In genomic region chr14:91872011-91872476, GRCh38 we compare ENCODE assay signal across 8 cellular contexts.
DNase-seq lines count a peak whose midpoint lies in the region; ATAC-seq lines count a peak whose summit lies in the region.

No MANE protein-coding gene starts in this region.

- DNase-seq in fibroblast of gingiva (ENCODE audit: low read depth) (peak; percentile 67), putamen (ENCODE audit: low spot score) (no peak), KBM-7 (no peak), amygdala (lab: John Stamatoyannopoulos, UW) (no peak)
- peak; percentile 43 for DNase-seq in stimulated activated naive CD8-positive, alpha-beta T cell treated with anti-CD3 and anti-CD28 coated beads, Interleukin-15, Interleukin-2, amounts not matched to agents 100 U/mL and 50 U/mL, for 24 hours

- in situ Hi-C loops in KBM-7 (cut with MboI; ENCODE audit: low pct_unique_long_range_greater_than_20kb, low sequenced_read_pairs): no loop called here

- H3K36me3 Mint-ChIP-seq in T-helper 1 cell treated with Interleukin-12 subunit alpha and Interleukin-12 subunit beta and Interleukin-4 antibody, amounts not matched to agents 30 μg/mL and 1 μg/mL, for 36 hours (ENCODE audit: low read depth): peaks cover 7% of the 10 kb centered on the region

- H3K27me3 Mint-ChIP-seq in T-helper 1 cell treated with Interleukin-12 subunit alpha and Interleukin-12 subunit beta and Interleukin-4 antibody, amounts not matched to agents 30 μg/mL and 1 μg/mL, for 36 hours (ENCODE audit: low read depth): no peaks in the 10 kb centered on the region

- H3K4me3 Mint-ChIP-seq in T-helper 1 cell treated with Interleukin-12 subunit alpha and Interleukin-12 subunit beta and Interleukin-4 antibody, amounts not matched to agents 30 μg/mL and 1 μg/mL, for 36 hours: peak overlapping the region; percentile 79

- peak overlapping the region; percentile 97 for H3K27ac Mint-ChIP-seq in T-helper 1 cell treated with Interleukin-12 subunit alpha and Interleukin-12 subunit beta and Interleukin-4 antibody, amounts not matched to agents 30 μg/mL and 1 μg/mL, for 36 hours

- ATAC-seq in GM18520 (IDR thresholded peaks at IDR 0.05; ENCODE audit: unreplicated experiment): peak; percentile 28
- ATAC-seq in HG02840 (IDR thresholded peaks at IDR 0.05; ENCODE audit: low FRiP score, unreplicated experiment): peak; percentile 38
- ATAC-seq in stimulated activated naive CD8-positive, alpha-beta T cell treated with anti-CD3 and anti-CD28 coated beads, Interleukin-15, Interleukin-2, amounts not matched to agents 100 U/mL and 50 U/mL, for 24 hours: peak; percentile 31

- H3K9me3 Mint-ChIP-seq in T-helper 1 cell treated with Interleukin-12 subunit alpha and Interleukin-12 subunit beta and Interleukin-4 antibody, amounts not matched to agents 30 μg/mL and 1 μg/mL, for 36 hours: no peaks in the 10 kb centered on the region

- peaks cover 85% of the 10 kb centered on the region for H3K4me1 Mint-ChIP-seq in T-helper 1 cell treated with Interleukin-12 subunit alpha and Interleukin-12 subunit beta and Interleukin-4 antibody, amounts not matched to agents 30 μg/mL and 1 μg/mL, for 36 hours (ENCODE audit: low read depth)

Comparison
In these comparisons a context has a peak if more than half of its experiments do, and no peak if none do; other contexts are left out.
1. DNase-seq: peak in fibroblast of gingiva (single experiment) and stimulated activated naive CD8-positive, alpha-beta T cell treated with anti-CD3 and anti-CD28 coated beads, Interleukin-15, Interleukin-2, amounts not matched to agents 100 U/mL and 50 U/mL, for 24 hours (single experiment); none in putamen (single experiment), KBM-7 (single experiment) and amygdala (0 of 56).
2. Peak in every context shown above with its lines, with median percentiles within 50 percentile points of each other: ATAC-seq.